ENCODE assay signal across 2 cellular contexts in the genomic region with DNA sequence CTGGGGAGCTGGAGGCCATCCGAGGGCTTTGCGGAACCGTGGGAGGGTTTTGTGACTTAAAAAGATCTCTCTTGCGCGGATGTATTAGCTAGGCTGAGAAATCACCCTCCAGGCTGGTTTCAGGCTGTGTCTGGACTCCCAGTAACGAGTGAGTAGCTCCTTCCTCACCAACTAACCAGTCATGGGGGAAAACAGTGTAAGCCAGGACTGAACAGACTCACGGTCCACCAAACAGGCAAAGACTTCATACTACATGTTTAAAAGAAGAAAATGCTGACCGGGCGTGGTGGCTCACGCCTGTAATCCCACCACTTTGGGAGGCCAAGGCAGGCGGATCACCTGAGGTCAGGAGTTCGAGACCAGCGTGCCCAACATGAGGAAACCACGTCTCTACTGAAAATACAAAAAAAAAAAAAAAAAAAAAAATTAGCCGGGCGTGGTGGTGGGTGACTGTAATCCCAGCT.
TF ChIP-seq lines count a peak whose summit lies in the region.

No MANE protein-coding gene starts in this region.

TF ChIP-seq in SK-N-SH, 30 proteins besides CTCF, POLR2A, EP300 and RAD21:
- TF ChIP-seq, protein P1, sequence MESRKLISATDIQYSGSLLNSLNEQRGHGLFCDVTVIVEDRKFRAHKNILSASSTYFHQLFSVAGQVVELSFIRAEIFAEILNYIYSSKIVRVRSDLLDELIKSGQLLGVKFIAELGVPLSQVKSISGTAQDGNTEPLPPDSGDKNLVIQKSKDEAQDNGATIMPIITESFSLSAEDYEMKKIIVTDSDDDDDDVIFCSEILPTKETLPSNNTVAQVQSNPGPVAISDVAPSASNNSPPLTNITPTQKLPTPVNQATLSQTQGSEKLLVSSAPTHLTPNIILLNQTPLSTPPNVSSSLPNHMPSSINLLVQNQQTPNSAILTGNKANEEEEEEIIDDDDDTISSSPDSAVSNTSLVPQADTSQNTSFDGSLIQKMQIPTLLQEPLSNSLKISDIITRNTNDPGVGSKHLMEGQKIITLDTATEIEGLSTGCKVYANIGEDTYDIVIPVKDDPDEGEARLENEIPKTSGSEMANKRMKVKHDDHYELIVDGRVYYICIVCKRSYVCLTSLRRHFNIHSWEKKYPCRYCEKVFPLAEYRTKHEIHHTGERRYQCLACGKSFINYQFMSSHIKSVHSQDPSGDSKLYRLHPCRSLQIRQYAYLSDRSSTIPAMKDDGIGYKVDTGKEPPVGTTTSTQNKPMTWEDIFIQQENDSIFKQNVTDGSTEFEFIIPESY (IDR thresholded peaks at IDR 0.05; ENCODE audit: borderline replicate concordance, low read depth) = no peak
- no peak for TF ChIP-seq NFIC (IDR thresholded peaks at IDR 0.05; ENCODE audit: borderline replicate concordance)
- TF ChIP-seq, protein P2, sequence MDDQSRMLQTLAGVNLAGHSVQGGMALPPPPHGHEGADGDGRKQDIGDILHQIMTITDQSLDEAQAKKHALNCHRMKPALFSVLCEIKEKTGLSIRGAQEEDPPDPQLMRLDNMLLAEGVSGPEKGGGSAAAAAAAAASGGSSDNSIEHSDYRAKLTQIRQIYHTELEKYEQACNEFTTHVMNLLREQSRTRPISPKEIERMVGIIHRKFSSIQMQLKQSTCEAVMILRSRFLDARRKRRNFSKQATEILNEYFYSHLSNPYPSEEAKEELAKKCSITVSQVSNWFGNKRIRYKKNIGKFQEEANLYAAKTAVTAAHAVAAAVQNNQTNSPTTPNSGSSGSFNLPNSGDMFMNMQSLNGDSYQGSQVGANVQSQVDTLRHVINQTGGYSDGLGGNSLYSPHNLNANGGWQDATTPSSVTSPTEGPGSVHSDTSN (IDR thresholded peaks at IDR 0.05) = no peak
- no peak for TF ChIP-seq CHD2 (IDR thresholded peaks at IDR 0.05; ENCODE audit: low read length, partially characterized antibody)
- no peak for TF ChIP-seq JUND (IDR thresholded peaks at IDR 0.05)
- TF ChIP-seq NRF1 (IDR thresholded peaks at IDR 0.05; ENCODE audit: low read depth, low read length) = no peak
- TF ChIP-seq TAF1 (IDR thresholded peaks at IDR 0.05; ENCODE audit: borderline replicate concordance, low read depth, low read length) = no peak
- no peak for TF ChIP-seq SMC3 (IDR thresholded peaks at IDR 0.05; ENCODE audit: low read depth, low read length)
- no peak for TF ChIP-seq FOXJ3 (CRISPR knock-in tag; IDR thresholded peaks at IDR 0.05)
- TF ChIP-seq, protein P3, sequence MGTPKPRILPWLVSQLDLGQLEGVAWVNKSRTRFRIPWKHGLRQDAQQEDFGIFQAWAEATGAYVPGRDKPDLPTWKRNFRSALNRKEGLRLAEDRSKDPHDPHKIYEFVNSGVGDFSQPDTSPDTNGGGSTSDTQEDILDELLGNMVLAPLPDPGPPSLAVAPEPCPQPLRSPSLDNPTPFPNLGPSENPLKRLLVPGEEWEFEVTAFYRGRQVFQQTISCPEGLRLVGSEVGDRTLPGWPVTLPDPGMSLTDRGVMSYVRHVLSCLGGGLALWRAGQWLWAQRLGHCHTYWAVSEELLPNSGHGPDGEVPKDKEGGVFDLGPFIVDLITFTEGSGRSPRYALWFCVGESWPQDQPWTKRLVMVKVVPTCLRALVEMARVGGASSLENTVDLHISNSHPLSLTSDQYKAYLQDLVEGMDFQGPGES (IDR thresholded peaks at IDR 0.05; ENCODE audit: low read depth, low read length) = no peak
- no peak for TF ChIP-seq POLR2AphosphoS5 (IDR thresholded peaks at IDR 0.05; ENCODE audit: low read depth, low read length)
- no peak for TF ChIP-seq TCF12 (IDR thresholded peaks at IDR 0.05)
- TF ChIP-seq, protein P4, sequence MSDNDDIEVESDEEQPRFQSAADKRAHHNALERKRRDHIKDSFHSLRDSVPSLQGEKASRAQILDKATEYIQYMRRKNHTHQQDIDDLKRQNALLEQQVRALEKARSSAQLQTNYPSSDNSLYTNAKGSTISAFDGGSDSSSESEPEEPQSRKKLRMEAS (IDR thresholded peaks at IDR 0.05; ENCODE audit: low read depth) = no peak
- no peak for TF ChIP-seq RFX5 (IDR thresholded peaks at IDR 0.05; ENCODE audit: low read length)
- TF ChIP-seq, protein P5, sequence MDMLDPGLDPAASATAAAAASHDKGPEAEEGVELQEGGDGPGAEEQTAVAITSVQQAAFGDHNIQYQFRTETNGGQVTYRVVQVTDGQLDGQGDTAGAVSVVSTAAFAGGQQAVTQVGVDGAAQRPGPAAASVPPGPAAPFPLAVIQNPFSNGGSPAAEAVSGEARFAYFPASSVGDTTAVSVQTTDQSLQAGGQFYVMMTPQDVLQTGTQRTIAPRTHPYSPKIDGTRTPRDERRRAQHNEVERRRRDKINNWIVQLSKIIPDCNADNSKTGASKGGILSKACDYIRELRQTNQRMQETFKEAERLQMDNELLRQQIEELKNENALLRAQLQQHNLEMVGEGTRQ (IDR thresholded peaks at IDR 0.05; ENCODE audit: borderline replicate concordance, low read depth, low read length) = no peak
- TF ChIP-seq FOXM1 (IDR thresholded peaks at IDR 0.05; ENCODE audit: low read depth) = no peak
- no peak for TF ChIP-seq EZH2phosphoT487 (IDR thresholded peaks at IDR 0.05; ENCODE audit: borderline replicate concordance, low read depth)

TF ChIP-seq in SK-N-SH treated with all-trans-retinoic acid at 6 μM for 48 hours, 23 proteins besides CTCF, POLR2A, EP300 and RAD21 (continued from another document):
- TF ChIP-seq, protein P6, sequence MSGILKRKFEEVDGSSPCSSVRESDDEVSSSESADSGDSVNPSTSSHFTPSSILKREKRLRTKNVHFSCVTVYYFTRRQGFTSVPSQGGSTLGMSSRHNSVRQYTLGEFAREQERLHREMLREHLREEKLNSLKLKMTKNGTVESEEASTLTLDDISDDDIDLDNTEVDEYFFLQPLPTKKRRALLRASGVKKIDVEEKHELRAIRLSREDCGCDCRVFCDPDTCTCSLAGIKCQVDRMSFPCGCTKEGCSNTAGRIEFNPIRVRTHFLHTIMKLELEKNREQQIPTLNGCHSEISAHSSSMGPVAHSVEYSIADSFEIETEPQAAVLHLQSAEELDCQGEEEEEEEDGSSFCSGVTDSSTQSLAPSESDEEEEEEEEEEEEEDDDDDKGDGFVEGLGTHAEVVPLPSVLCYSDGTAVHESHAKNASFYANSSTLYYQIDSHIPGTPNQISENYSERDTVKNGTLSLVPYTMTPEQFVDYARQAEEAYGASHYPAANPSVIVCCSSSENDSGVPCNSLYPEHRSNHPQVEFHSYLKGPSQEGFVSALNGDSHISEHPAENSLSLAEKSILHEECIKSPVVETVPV (CRISPR knock-in tag; IDR thresholded peaks at IDR 0.05) = no peak
- TF ChIP-seq ZNF70 (CRISPR knock-in tag; IDR thresholded peaks at IDR 0.05) (no peak), CSDC2 (CRISPR knock-in tag; IDR thresholded peaks at IDR 0.05) (no peak), BACH2 (CRISPR knock-in tag; IDR thresholded peaks at IDR 0.05; ENCODE audit: borderline replicate concordance) (no peak), ESRRG (CRISPR knock-in tag; IDR thresholded peaks at IDR 0.05) (no peak), SNAI2 (CRISPR knock-in tag; IDR thresholded peaks at IDR 0.05) (no peak)
